In genomic region chr6:33201935-33202334, GRCh38 we compare ENCODE assay signal across 9 cellular contexts. TPM values are rescaled to one million over a fixed set of nuclear protein-coding genes. Genes with fewer than 3 reads are reported as not detected.
DNase-seq lines count a peak whose midpoint lies in the region; ATAC-seq lines count a peak whose summit lies in the region.
"Had no signal": no experiment of that assay in that cellular context is flagged by ENCODE, and none has a peak within 500 bp of the region (broad histone marks: within the 10 kb centered on the region; RNA-seq: fewer than 3 reads in every experiment).

No MANE protein-coding gene starts in this region.

- peak overlapping the region in 1 of 2 donors; percentile 96 for H3K9ac ChIP-seq in stomach smooth muscle (ENCODE audit: low read length in 2 of 2)

- no peak for ATAC-seq in activated T-helper 17 cell treated with anti-CD3 and anti-CD28 coated beads, Interleukin-2, amount 50 U/mL, for 72 hours (replicated peaks)
- ATAC-seq in HG02973 (IDR thresholded peaks at IDR 0.05; ENCODE audit: unreplicated experiment) = no peak

- H3K36me3 ChIP-seq in stomach smooth muscle (ENCODE audit: control insufficient read depth in 2 of 2, insufficient read depth in 2 of 2, low read length in 2 of 2) = peaks cover 22 to 23% of the 10 kb centered on the region in 2 donors

- H3K27me3 Mint-ChIP-seq in T-helper 1 cell treated with Interleukin-12 subunit alpha and Interleukin-12 subunit beta and Interleukin-4 antibody, amounts not matched to agents 30 μg/mL and 1 μg/mL, for 36 hours (ENCODE audit: low read depth) = no peaks in the 10 kb centered on the region
- no peaks in the 10 kb centered on the region for H3K27me3 Mint-ChIP-seq in activated T-helper 17 cell treated with anti-CD3 and anti-CD28 coated beads, Interleukin-2, amount 50 U/mL, for 72 hours
- peaks cover 14 to 20% (median 16%) of the 10 kb centered on the region in 3 donors for H3K27me3 Mint-ChIP-seq in immature natural killer cell (ENCODE audit: low read depth in 3 of 3)

- peak overlapping the region; percentile 71 for H3K27ac Mint-ChIP-seq in T-helper 1 cell treated with Interleukin-12 subunit alpha and Interleukin-12 subunit beta and Interleukin-4 antibody, amounts not matched to agents 30 μg/mL and 1 μg/mL, for 36 hours
- H3K27ac Mint-ChIP-seq in activated T-helper 17 cell treated with anti-CD3 and anti-CD28 coated beads, Interleukin-2, amount 50 U/mL, for 72 hours = peak overlapping the region; percentile 100
- peak overlapping the region; percentile 11 to 99 (median 88) for H3K27ac Mint-ChIP-seq in immature natural killer cell

- H3K4me3 ChIP-seq in stomach smooth muscle (ENCODE audit: low read length in 2 of 2) = peak overlapping the region; percentile 88 to 97

- DNase-seq in T-helper 1 cell (no peak), immature natural killer cell (no peak), UCSD-AML1 (lab: John Stamatoyannopoulos, UW; ENCODE audit: unreplicated experiment) (no peak), globus pallidus (ENCODE audit: low spot score) (no peak)
- DNase-seq: NCI-H345 had no signal

- peaks cover 63% of the 10 kb centered on the region for H3K4me1 ChIP-seq in stomach smooth muscle (ENCODE audit: control insufficient read depth, insufficient read depth, low read length)

- no peaks in the 10 kb centered on the region for H3K27me3 ChIP-seq in stomach smooth muscle (ENCODE audit: control insufficient read depth in 1 of 2, insufficient read depth in 2 of 2, low read length in 2 of 2)

- H3K4me3 Mint-ChIP-seq in T-helper 1 cell treated with Interleukin-12 subunit alpha and Interleukin-12 subunit beta and Interleukin-4 antibody, amounts not matched to agents 30 μg/mL and 1 μg/mL, for 36 hours = peak overlapping the region; percentile 99
- H3K4me3 Mint-ChIP-seq in activated T-helper 17 cell treated with anti-CD3 and anti-CD28 coated beads, Interleukin-2, amount 50 U/mL, for 72 hours = peak overlapping the region; percentile 100
- peak overlapping the region; percentile 99 to 100 (median 99) for H3K4me3 Mint-ChIP-seq in immature natural killer cell

- H3K9me3 Mint-ChIP-seq in T-helper 1 cell treated with Interleukin-12 subunit alpha and Interleukin-12 subunit beta and Interleukin-4 antibody, amounts not matched to agents 30 μg/mL and 1 μg/mL, for 36 hours = no peaks in the 10 kb centered on the region
- no peaks in the 10 kb centered on the region for H3K9me3 Mint-ChIP-seq in activated T-helper 17 cell treated with anti-CD3 and anti-CD28 coated beads, Interleukin-2, amount 50 U/mL, for 72 hours
- no peaks in the 10 kb centered on the region for H3K9me3 Mint-ChIP-seq in immature natural killer cell

- H3K27ac ChIP-seq in stomach smooth muscle (ENCODE audit: low read length) = no peak overlapping the region

- no peaks in the 10 kb centered on the region for H3K9me3 ChIP-seq in stomach smooth muscle (ENCODE audit: control insufficient read depth in 2 of 2, low read length in 2 of 2)

- peaks cover 35% of the 10 kb centered on the region for H3K36me3 Mint-ChIP-seq in T-helper 1 cell treated with Interleukin-12 subunit alpha and Interleukin-12 subunit beta and Interleukin-4 antibody, amounts not matched to agents 30 μg/mL and 1 μg/mL, for 36 hours (ENCODE audit: low read depth)
- H3K36me3 Mint-ChIP-seq in activated T-helper 17 cell treated with anti-CD3 and anti-CD28 coated beads, Interleukin-2, amount 50 U/mL, for 72 hours (ENCODE audit: low read depth) = peaks cover 76% of the 10 kb centered on the region
- H3K36me3 Mint-ChIP-seq in immature natural killer cell = peaks cover 7 to 25% (median 8%) of the 10 kb centered on the region in 3 donors

- peaks cover 69% of the 10 kb centered on the region for H3K4me1 Mint-ChIP-seq in T-helper 1 cell treated with Interleukin-12 subunit alpha and Interleukin-12 subunit beta and Interleukin-4 antibody, amounts not matched to agents 30 μg/mL and 1 μg/mL, for 36 hours (ENCODE audit: low read depth)
- H3K4me1 Mint-ChIP-seq in activated T-helper 17 cell treated with anti-CD3 and anti-CD28 coated beads, Interleukin-2, amount 50 U/mL, for 72 hours = peaks cover 61% of the 10 kb centered on the region
- H3K4me1 Mint-ChIP-seq in immature natural killer cell = peaks cover 72 to 77% of the 10 kb centered on the region in 2 donors

RNA-seq across cellular contexts. Expression of gene SLC39A7, which starts 1.3 kb away (rescaled TPM):
- total RNA-seq in activated T-helper 17 cell treated with anti-CD3 and anti-CD28 coated beads, Interleukin-2, amount 50 U/mL, for 72 hours = 10 to 100 TPM; 50.5 to 65.0 TPM
- 10 to 100 TPM; 27.4 to 67.5 (median 45.4) TPM for polyA plus RNA-seq in immature natural killer cell

RNA-seq across cellular contexts. Expression of gene RXRB, which starts 1.5 kb away (rescaled TPM):
- 10 to 100 TPM; 31.0 to 68.7 TPM for total RNA-seq in activated T-helper 17 cell treated with anti-CD3 and anti-CD28 coated beads, Interleukin-2, amount 50 U/mL, for 72 hours
- 10 to 100 TPM in 1 of 3 donors, 1 to 10 TPM in 2; 6.0 to 11.8 (median 6.9) TPM for polyA plus RNA-seq in immature natural killer cell

RNA-seq across cellular contexts. Expression of gene HSD17B8, which starts 2.5 kb away (rescaled TPM):
- 10 to 100 TPM in 1 of 2 donors, 1 to 10 TPM in 1; 3.4 to 13.1 TPM for total RNA-seq in activated T-helper 17 cell treated with anti-CD3 and anti-CD28 coated beads, Interleukin-2, amount 50 U/mL, for 72 hours
- 10 to 100 TPM; 28.8 to 47.6 (median 34.3) TPM for polyA plus RNA-seq in immature natural killer cell

RNA-seq across cellular contexts. Expression of gene RING1, which starts 6.4 kb away (rescaled TPM):
- 10 to 100 TPM; 22.7 to 25.1 TPM for total RNA-seq in activated T-helper 17 cell treated with anti-CD3 and anti-CD28 coated beads, Interleukin-2, amount 50 U/mL, for 72 hours
- polyA plus RNA-seq in immature natural killer cell = 1 to 10 TPM; 5.5 to 9.5 (median 9.2) TPM

RNA-seq across cellular contexts. Expression of gene COL11A2, which starts 9.7 kb away (rescaled TPM):
- 1 to 10 TPM; 1.2 to 3.3 TPM for total RNA-seq in activated T-helper 17 cell treated with anti-CD3 and anti-CD28 coated beads, Interleukin-2, amount 50 U/mL, for 72 hours
- polyA plus RNA-seq in immature natural killer cell = under 1 TPM in 2 of 3 donors, not detected in 1; 0.33 to 0.67 TPM
